In the genomic region with DNA sequence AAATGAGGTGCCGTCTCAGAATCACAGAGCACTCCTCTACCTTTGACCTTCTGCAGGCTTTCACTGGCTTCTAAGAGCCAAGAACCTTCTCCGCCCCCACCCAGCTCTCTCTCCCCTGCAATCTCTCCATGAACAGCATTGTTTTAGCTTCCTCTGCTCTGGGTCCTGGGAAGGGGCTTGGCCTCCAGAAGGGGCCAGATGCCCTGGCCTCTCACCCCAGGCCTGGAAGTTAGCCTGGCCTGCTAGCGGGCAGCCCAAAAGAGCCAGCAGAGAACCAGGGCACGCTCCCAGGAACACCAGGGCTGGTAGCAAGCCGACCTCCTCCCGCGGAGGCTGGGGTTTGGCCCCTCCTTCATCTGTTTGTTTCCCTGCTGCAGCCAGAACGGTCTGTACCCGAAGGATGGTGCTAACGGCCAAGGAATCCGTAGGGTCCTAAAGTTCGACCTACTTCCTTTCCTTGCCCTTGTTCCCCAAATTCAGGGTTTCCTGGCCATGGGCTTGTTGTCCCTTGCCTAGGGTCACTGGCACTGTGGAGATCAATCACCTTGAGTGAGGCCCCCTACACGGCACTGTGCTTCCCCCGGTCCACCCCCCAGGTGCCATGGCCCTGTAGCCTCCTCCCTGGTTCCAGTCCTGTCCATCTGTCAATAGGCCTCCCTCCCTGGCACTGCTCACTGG, we compare ENCODE assay signal across 8 cellular contexts. TPM values are rescaled to one million over a fixed set of nuclear protein-coding genes. Genes with fewer than 3 reads are reported as not detected.
A peak's percentile ranks its signal among the peaks of the same experiment; 100 is the strongest.
DNase-seq lines count a peak whose midpoint lies in the region; ATAC-seq and TF ChIP-seq lines count a peak whose summit lies in the region.

No MANE protein-coding gene starts in this region.

- DNase-seq in SKM-1 treated with dmso at 0.1 percent for 144 hours (lab: John Stamatoyannopoulos, UW; ENCODE audit: unreplicated experiment) (peak; percentile 24), SKM-1 (lab: John Stamatoyannopoulos, UW; ENCODE audit: unreplicated experiment) (no peak), NCI-H1694 (lab: John Stamatoyannopoulos, UW) (peak; percentile 27), fibroblast of gingiva (ENCODE audit: low read depth) (peak; percentile 86), upper lobe of right lung (peak; percentile 91)
- peak; percentile 73 for DNase-seq in activated CD8-positive, alpha-beta memory T cell treated with anti-CD3 and anti-CD28 coated beads, Interleukin-2, amount 50 U/mL, for 48 hours

- intact Hi-C loops in upper lobe of right lung (cut with DNase I) = no loop called here

- peak overlapping the region; percentile 44 to 67 for H3K9ac ChIP-seq in mucosa of rectum (ENCODE audit: low read depth in 1 of 2, low read length in 2 of 2)

- H3K27me3 ChIP-seq in mucosa of rectum (ENCODE audit: control insufficient read depth in 2 of 2, insufficient read depth in 2 of 2, low read length in 2 of 2) = no peaks in the 10 kb centered on the region
- H3K27me3 ChIP-seq in upper lobe of right lung = no peaks in the 10 kb centered on the region

- no peak for TF ChIP-seq CTCF in upper lobe of right lung (IDR thresholded peaks at IDR 0.05)

- H3K27ac ChIP-seq in mucosa of rectum (ENCODE audit: low read depth in 2 of 2, low read length in 2 of 2) = peak overlapping the region; percentile 87 to 88
- peak overlapping the region; percentile 87 for H3K27ac ChIP-seq in upper lobe of right lung

- peak overlapping the region; percentile 42 to 48 for H3K4me3 ChIP-seq in mucosa of rectum (ENCODE audit: low read length in 2 of 2)
- no peak overlapping the region for H3K4me3 ChIP-seq in upper lobe of right lung

- H3K4me1 ChIP-seq in mucosa of rectum (ENCODE audit: control insufficient read depth in 2 of 2, insufficient read depth in 2 of 2, low read length in 2 of 2) = peaks cover 24 to 30% of the 10 kb centered on the region in 2 donors
- H3K4me1 ChIP-seq in upper lobe of right lung = peaks cover 85% of the 10 kb centered on the region

- ATAC-seq in upper lobe of right lung (peak; percentile 97), GM19455 (IDR thresholded peaks at IDR 0.05; ENCODE audit: unreplicated experiment) (no peak)

- H3K36me3 ChIP-seq in mucosa of rectum (ENCODE audit: control insufficient read depth in 2 of 2, insufficient read depth in 2 of 2, low read length in 2 of 2) (no peaks in the 10 kb centered on the region), upper lobe of right lung (no peaks in the 10 kb centered on the region)

- H3K9me3 ChIP-seq in mucosa of rectum (ENCODE audit: control insufficient read depth in 2 of 2, low read length in 2 of 2) = no peaks in the 10 kb centered on the region
- no peaks in the 10 kb centered on the region for H3K9me3 ChIP-seq in upper lobe of right lung

RNA-seq across cellular contexts. Expression of gene DDIT4, which starts 18.7 kb away (rescaled TPM):
- total RNA-seq in upper lobe of right lung = 200 TPM

RNA-seq across cellular contexts. Expression of gene ASCC1, which starts 39.0 kb away (rescaled TPM):
- 27.4 TPM for total RNA-seq in upper lobe of right lung

RNA-seq across cellular contexts. Expression of gene ANAPC16, which starts 39.2 kb away (rescaled TPM):
- total RNA-seq in upper lobe of right lung = 118 TPM
